ENCODE assay signal across 10 cellular contexts in the genomic region with DNA sequence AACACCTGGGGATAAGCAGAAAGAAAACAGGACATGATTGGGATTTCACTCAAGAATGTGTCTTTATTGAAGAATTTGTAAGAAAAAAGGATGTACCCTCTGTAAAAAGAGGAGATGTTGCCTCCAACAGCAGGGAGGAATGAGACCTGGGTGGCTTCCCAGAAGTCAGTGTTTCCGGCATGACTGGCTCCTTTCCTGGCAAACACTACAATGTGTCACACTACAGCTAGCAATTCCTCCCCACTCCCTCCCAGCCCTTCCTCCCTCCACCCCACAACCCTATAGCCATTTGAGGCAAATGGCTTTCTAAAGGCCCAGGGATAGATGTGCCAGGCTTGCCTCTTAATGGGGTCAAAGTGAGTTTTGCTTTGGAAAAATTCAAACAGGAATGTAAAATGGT. TPM values are rescaled to one million over a fixed set of nuclear protein-coding genes. Genes with fewer than 3 reads are reported as not detected.
DNase-seq lines count a peak whose midpoint lies in the region; ATAC-seq and TF ChIP-seq lines count a peak whose summit lies in the region.
"Had no signal": no experiment of that assay in that cellular context is flagged by ENCODE, and none has a peak within 500 bp of the region (broad histone marks: within the 10 kb centered on the region; RNA-seq: fewer than 3 reads in every experiment).

No MANE protein-coding gene starts in this region.

- no peak overlapping the region for H2AFZ ChIP-seq in PC-3 (ENCODE audit: low read length)

- H3F3A ChIP-seq in PC-3 (ENCODE audit: low read length, unreplicated experiment) = peaks cover 5% of the 10 kb centered on the region

- peak overlapping the region in 4 of 10 donors; percentile 25 to 74 (median 48) for H3K27ac Mint-ChIP-seq in naive thymus-derived CD8-positive, alpha-beta T cell

- no peak overlapping the region for H3K4me3 Mint-ChIP-seq in naive thymus-derived CD8-positive, alpha-beta T cell

- H3K36me3 ChIP-seq in PC-3 (ENCODE audit: low read depth, low read length) (peaks cover 33% of the 10 kb centered on the region), colonic mucosa (no peaks in the 10 kb centered on the region)

- peak; percentile 82 for ATAC-seq in PC-3
- no peak for ATAC-seq in naive thymus-derived CD8-positive, alpha-beta T cell
- ATAC-seq in HG03442 (IDR thresholded peaks at IDR 0.05; ENCODE audit: unreplicated experiment) = no peak

- H3K4me2 ChIP-seq in PC-3 (ENCODE audit: low read length) = 0 out of 2 replicates have a peak overlapping the region, but pooled peaks have one; percentile 2

- H3K36me3 Mint-ChIP-seq in naive thymus-derived CD8-positive, alpha-beta T cell = peaks cover 0 to 52% (median 0%) of the 10 kb centered on the region in 3 donors

- H3K4me3 ChIP-seq in PC-3 (ENCODE audit: low read length) (no peak overlapping the region), epithelial cell of esophagus (ENCODE audit: low read length) (no peak overlapping the region), colonic mucosa (no peak overlapping the region)

- peaks cover 53% of the 10 kb centered on the region for H3K4me1 ChIP-seq in PC-3 (ENCODE audit: insufficient read depth, low read length)
- no peaks in the 10 kb centered on the region for H3K4me1 ChIP-seq in colonic mucosa

- H3K9me3 Mint-ChIP-seq in naive thymus-derived CD8-positive, alpha-beta T cell = no peaks in the 10 kb centered on the region

- no peak for TF ChIP-seq CTCF in AG09319 (IDR thresholded peaks at IDR 0.05; ENCODE audit: low read depth, low read length)
- TF ChIP-seq CTCF in PC-3 (conservative IDR thresholded peaks at IDR 0.05; ENCODE audit: low read depth, low read length) = no peak
- no peak for TF ChIP-seq CTCF in epithelial cell of esophagus (IDR thresholded peaks at IDR 0.05; ENCODE audit: insufficient read depth, low read depth, low read length, missing control alignments)
- no peak for TF ChIP-seq CTCF in colonic mucosa (IDR thresholded peaks at IDR 0.05)

- peaks cover 10 to 25% (median 18%) of the 10 kb centered on the region in 4 donors for H3K4me1 Mint-ChIP-seq in naive thymus-derived CD8-positive, alpha-beta T cell

- intact Hi-C loops in PC-3 (cut with micrococcal nuclease) = no loop called here
- intact Hi-C loops in colonic mucosa (cut with DNase I) = no loop called here

- H3K27ac ChIP-seq in PC-3 (ENCODE audit: low read length) (peak overlapping the region; percentile 70), colonic mucosa (no peak overlapping the region)

- POLR2A ChIA-PET in PC-3 (lab: Charles Lee; ENCODE audit: unreplicated experiment) = no interaction called here
- POLR2A ChIA-PET in naive thymus-derived CD8-positive, alpha-beta T cell (lab: Charles Lee) = no interaction called here

- no peaks in the 10 kb centered on the region for H4K20me1 ChIP-seq in PC-3 (ENCODE audit: low read length)

- H3K79me2 ChIP-seq in PC-3 (ENCODE audit: low read length) = peaks cover 24% of the 10 kb centered on the region

- peak; percentile 69 for DNase-seq in AG09319 (ENCODE audit: extremely low read depth, low read depth)
- DNase-seq in PC-3 = peak; percentile 84
- peak; percentile 86 for DNase-seq in epithelial cell of esophagus (ENCODE audit: low read depth)
- peak; percentile 65 for DNase-seq in myocyte (ENCODE audit: low read depth)
- DNase-seq in HK-2 (ENCODE audit: unreplicated experiment) = no peak
- DNase-seq in naive thymus-derived CD8-positive, alpha-beta T cell = no peak
- DNase-seq in colonic mucosa = no peak
- DNase-seq: foreskin melanocyte, OCI-M1 had no signal

- H3K9me3 ChIP-seq in PC-3 (ENCODE audit: low read length) = no peaks in the 10 kb centered on the region
- H3K9me3 ChIP-seq in colonic mucosa = no peaks in the 10 kb centered on the region

- H3K9ac ChIP-seq in PC-3 (ENCODE audit: low read length) = no peak overlapping the region
- H3K9ac ChIP-seq in colonic mucosa (ENCODE audit: low read depth in 2 of 2, low read length in 2 of 2) = no peak overlapping the region

- H3K27me3 ChIP-seq in PC-3 (ENCODE audit: low read length) (no peaks in the 10 kb centered on the region), colonic mucosa (no peaks in the 10 kb centered on the region)

- no peaks in the 10 kb centered on the region for H3K9me2 ChIP-seq in PC-3 (replicated peaks; ENCODE audit: low read length)

- no TSS peak for BruUV-seq in PC-3 (replicated peaks; lab: Mats Ljungman, UMichigan)

- H3K27me3 Mint-ChIP-seq in naive thymus-derived CD8-positive, alpha-beta T cell = no peaks in the 10 kb centered on the region

- CTCF ChIA-PET in PC-3 (lab: Charles Lee) = no interaction called here

RNA-seq across cellular contexts. Expression of a gene that starts 11.5 kb away (rescaled TPM):
- total RNA-seq in PC-3 (2014; rRNA removed) = 0.26 and 0.58 TPM in 2 replicates
- 3.2 and 3.9 TPM in 2 replicates for total RNA-seq in myocyte
- polyA plus RNA-seq in myocyte (2012) = 38.5 TPM
- total RNA-seq in naive thymus-derived CD8-positive, alpha-beta T cell = under 1 TPM; 0.22 to 0.31 TPM
- polyA plus RNA-seq in naive thymus-derived CD8-positive, alpha-beta T cell = under 1 TPM; 0.07 to 0.22 (median 0.15) TPM
- total RNA-seq in colonic mucosa = 1 to 10 TPM; 1.1 to 2.1 TPM

RNA-seq across cellular contexts. Expression of a gene that starts 12.8 kb away (rescaled TPM):
- total RNA-seq in PC-3 (2014; rRNA removed) (119 and 236 TPM in 2 replicates), myocyte (82.4 and 93.9 TPM in 2 replicates), colonic mucosa (10 to 100 TPM; 59.0 to 60.6 TPM)
- 133 TPM for polyA plus RNA-seq in myocyte (2012)
- total RNA-seq in naive thymus-derived CD8-positive, alpha-beta T cell = 10 to 100 TPM; 44.6 to 53.7 TPM
- polyA plus RNA-seq in naive thymus-derived CD8-positive, alpha-beta T cell = 100 to 1,000 TPM in 2 of 3 donors, 10 to 100 TPM in 1; 99.9 to 115 (median 110) TPM

RNA-seq across cellular contexts. Expression of a gene that starts 19.4 kb away (rescaled TPM):
- total RNA-seq in PC-3 (2014; rRNA removed) (113 and 160 TPM in 2 replicates), myocyte (733 and 867 TPM in 2 replicates), colonic mucosa (10 to 100 TPM; 37.7 to 50.0 TPM)
- polyA plus RNA-seq in myocyte (2012) = 256 TPM
- 100 to 1,000 TPM; 266 to 275 TPM for total RNA-seq in naive thymus-derived CD8-positive, alpha-beta T cell
- 10 to 100 TPM; 13.3 to 67.1 (median 20.1) TPM for polyA plus RNA-seq in naive thymus-derived CD8-positive, alpha-beta T cell

RNA-seq across cellular contexts. Expression of a gene that starts 47.8 kb away (rescaled TPM):
- total RNA-seq in PC-3 (2014; rRNA removed) = 75.9 and 83.0 TPM in 2 replicates
- total RNA-seq in myocyte = 42.2 and 57.0 TPM in 2 replicates
- 49.5 TPM for polyA plus RNA-seq in myocyte (2012)
- total RNA-seq in naive thymus-derived CD8-positive, alpha-beta T cell = 10 to 100 TPM; 28.3 to 30.4 TPM
- 10 to 100 TPM in 2 of 3 donors, 1 to 10 TPM in 1; 9.9 to 24.8 (median 11.5) TPM for polyA plus RNA-seq in naive thymus-derived CD8-positive, alpha-beta T cell
- 10 to 100 TPM; 30.4 to 33.0 TPM for total RNA-seq in colonic mucosa

RNA-seq across cellular contexts. Expression of a gene that starts 52.6 kb away (rescaled TPM):
- total RNA-seq in PC-3 (2014; rRNA removed) = not detected in 2 replicates
- total RNA-seq in myocyte = not detected in 2 replicates
- polyA plus RNA-seq in myocyte (2012) = 0.13 TPM
- total RNA-seq in naive thymus-derived CD8-positive, alpha-beta T cell = not detected
- polyA plus RNA-seq in naive thymus-derived CD8-positive, alpha-beta T cell = not detected
- under 1 TPM in 1 of 2 donors, not detected in 1; 0.13 TPM for total RNA-seq in colonic mucosa

Comparison
In these comparisons a context has a peak if more than half of its experiments do, and no peak if none do; other contexts are left out.
1. DNase-seq: peak in AG09319 (single experiment), PC-3 (single experiment), epithelial cell of esophagus (single experiment) and myocyte (single experiment); none in HK-2 (single experiment), naive thymus-derived CD8-positive, alpha-beta T cell (0 of 10) and colonic mucosa (single experiment).